Comparison of ENCODE assay signal across 1 cellular context in genomic region chr2:3379647-3380534, GRCh38.
TF ChIP-seq lines count a peak whose summit lies in the region.

TSS of gene TRAPPC12 (plus strand) at chr2:3379694. CDS start at chr2:3387624, 7,930 bp downstream.

TF ChIP-seq in H1, 55 proteins besides CTCF, POLR2A, EP300 and RAD21:
- TF ChIP-seq SIX5 (IDR thresholded peaks at IDR 0.05; ENCODE audit: low read depth, low read length) (no peak), GTF2F1 (IDR thresholded peaks at IDR 0.05; ENCODE audit: borderline replicate concordance, low read depth, low read length) (0 out of 2 replicates have a peak, but pooled peaks have one; percentile 35), HDAC2 (IDR thresholded peaks at IDR 0.05; ENCODE audit: borderline replicate concordance in 1 of 2, low read depth in 2 of 2, low read length in 2 of 2) (peak in 1 of 2 experiments; percentile 94; a peak in 2 of 4 replicates), KDM4A (IDR thresholded peaks at IDR 0.05; ENCODE audit: low read depth, low read length, severe bottlenecking) (peak; percentile 96), CHD2 (IDR thresholded peaks at IDR 0.05; ENCODE audit: low read length) (no peak), EZH2 (IDR thresholded peaks at IDR 0.05; ENCODE audit: low read depth, low read length, severe bottlenecking) (no peak), CHD7 (IDR thresholded peaks at IDR 0.05; ENCODE audit: insufficient replicate concordance, low read length) (no peak), ASH2L (IDR thresholded peaks at IDR 0.05; ENCODE audit: low read length) (peak; percentile 93), SP2 (IDR thresholded peaks at IDR 0.05; ENCODE audit: low read length) (no peak), E2F6 (IDR thresholded peaks at IDR 0.05) (no peak), ATF3 (IDR thresholded peaks at IDR 0.05; ENCODE audit: insufficient read depth, low read depth, low read length) (no peak), SRF (IDR thresholded peaks at IDR 0.05; ENCODE audit: low read depth, low read length) (no peak), TAF7 (optimal IDR thresholded peaks at IDR 0.05; ENCODE audit: borderline replicate concordance, low read depth, low read length) (peak; percentile 33), POU5F1 (IDR thresholded peaks at IDR 0.05; ENCODE audit: low read depth, low read length) (no peak), SAP30 (IDR thresholded peaks at IDR 0.05; ENCODE audit: insufficient read depth, insufficient replicate concordance, low read length) (no peak), HDAC6 (IDR thresholded peaks at IDR 0.05; ENCODE audit: low read depth, low read length) (no peak), SP4 (IDR thresholded peaks at IDR 0.05; ENCODE audit: low read length) (no peak), TEAD4 (IDR thresholded peaks at IDR 0.05; ENCODE audit: low read depth, low read length) (no peak), MAFK (IDR thresholded peaks at IDR 0.05; ENCODE audit: low read depth, low read length) (no peak), NANOG (IDR thresholded peaks at IDR 0.05; ENCODE audit: insufficient read depth, low read depth, low read length, poor library complexity, severe bottlenecking) (peak; percentile 25), RNF2 (IDR thresholded peaks at IDR 0.05; ENCODE audit: borderline replicate concordance, low read depth, low read length, missing control alignments, poor library complexity, severe bottlenecking) (no peak), TCF12 (IDR thresholded peaks at IDR 0.05; ENCODE audit: low read depth, low read length) (no peak), TAF1 (IDR thresholded peaks at IDR 0.05; ENCODE audit: low read depth, low read length) (peak; percentile 80), ATF2 (IDR thresholded peaks at IDR 0.05; ENCODE audit: low read length) (no peak), RBBP5 (IDR thresholded peaks at IDR 0.05; ENCODE audit: borderline replicate concordance, low read depth, low read length) (peak; percentile 90; the same call in 1 of the 2 replicates), SUZ12 (IDR thresholded peaks at IDR 0.05; ENCODE audit: low read length) (no peak), YY1 (IDR thresholded peaks at IDR 0.05; ENCODE audit: low read depth, low read length) (no peak), JUN (IDR thresholded peaks at IDR 0.05; ENCODE audit: low read depth, low read length) (no peak), POLR2AphosphoS5 (IDR thresholded peaks at IDR 0.05; ENCODE audit: low read depth, low read length) (peak; percentile 76), RXRA (IDR thresholded peaks at IDR 0.05; ENCODE audit: insufficient read depth, low read depth, low read length) (no peak), EGR1 (IDR thresholded peaks at IDR 0.05; ENCODE audit: borderline replicate concordance, low read depth, low read length) (no peak), NRF1 (IDR thresholded peaks at IDR 0.05; ENCODE audit: low read depth, low read length) (peak; percentile 54), SP1 (IDR thresholded peaks at IDR 0.05; ENCODE audit: low read depth, low read length) (no peak), BACH1 (IDR thresholded peaks at IDR 0.05; ENCODE audit: low read length) (no peak), PHF8 (conservative IDR thresholded peaks at IDR 0.05; ENCODE audit: low read depth, low read length) (peak; percentile 99), TBP (IDR thresholded peaks at IDR 0.05; ENCODE audit: low read depth, low read length) (peak; percentile 81), KDM5A (IDR thresholded peaks at IDR 0.05; ENCODE audit: low read length) (no peak; the same call in none of the 2 replicates), CHD1 (IDR thresholded peaks at IDR 0.05; ENCODE audit: low read depth, low read length) (no peak), CBX8 (IDR thresholded peaks at IDR 0.05; ENCODE audit: borderline replicate concordance, low read depth, low read length) (no peak), MAX (IDR thresholded peaks at IDR 0.05) (peak; percentile 2; the same call in 1 of the 2 replicates), CREB1 (IDR thresholded peaks at IDR 0.05) (peak; percentile 62), GABPA (IDR thresholded peaks at IDR 0.05; ENCODE audit: borderline replicate concordance, insufficient read depth, low read length) (peak; percentile 92; the same call in 1 of the 2 replicates), SIN3A (conservative IDR thresholded peaks at IDR 0.05 in 1 of 2, IDR thresholded peaks at IDR 0.05 in 1 of 2; ENCODE audit: low read depth in 1 of 2, low read length in 2 of 2) (peak in 1 of 2 experiments; percentile 89; a peak in 2 of 4 replicates), BCL11A (IDR thresholded peaks at IDR 0.05; ENCODE audit: low read depth in 2 of 2, low read length in 2 of 2) (no peak), USF2 (IDR thresholded peaks at IDR 0.05; ENCODE audit: low read length) (no peak), ZNF274 (IDR thresholded peaks at IDR 0.05; ENCODE audit: borderline replicate concordance, extremely low read depth, low read length) (no peak)
